ENCODE assay signal across 11 cellular contexts in the genomic region with DNA sequence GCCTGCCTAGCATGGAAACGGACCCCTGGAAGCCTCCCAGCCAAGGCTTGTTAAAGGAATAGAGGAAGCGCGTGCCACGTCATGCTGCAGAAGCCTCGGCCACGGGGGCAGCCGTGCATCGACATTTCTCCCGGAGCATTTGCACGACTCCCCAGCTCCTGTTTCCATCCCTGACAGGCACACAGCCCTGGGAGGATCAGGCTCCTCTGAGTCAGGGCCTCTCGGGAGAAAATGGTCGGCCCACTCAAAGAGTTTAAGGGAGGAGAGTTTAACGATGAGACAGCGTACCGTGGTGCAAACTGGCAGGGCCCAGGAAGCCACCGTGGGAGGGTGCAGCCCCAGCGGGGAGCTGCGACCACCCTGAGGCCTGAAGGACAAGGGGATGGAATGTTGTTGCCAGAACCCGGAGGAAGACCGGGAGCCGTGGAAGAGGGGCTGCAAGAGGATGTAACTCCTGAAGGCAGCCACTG.
"Had no signal": no experiment of that assay in that cellular context is flagged by ENCODE, and none has a peak within 500 bp of the region (broad histone marks: within the 10 kb centered on the region; RNA-seq: fewer than 3 reads in every experiment).

No MANE protein-coding gene starts in this region.

- H3K27ac Mint-ChIP-seq: activated CD4-positive, alpha-beta T cell treated with anti-CD3 and anti-CD28 coated beads, Interleukin-2, amount 10 ng/mL, durations not matched to agents 24 days and 14 days; activated naive CD4-positive, alpha-beta T cell treated with anti-CD3 and anti-CD28 coated beads, Interleukin-2, amount 10 ng/mL, durations not matched to agents 7 days and 5 days; activated T-helper 2 cell treated with anti-CD3 and anti-CD28 coated beads, Interferon-gamma antibody, Interleukin-2, Interleukin-4, amounts not matched to agents 10 μg/mL and 5 μg/mL and 100 μg/mL, durations not matched to agents 14 hours and 24 hours and 36 hours; dendritic cell treated with granulocyte-macrophage colony-stimulating factor and Interleukin-4, amounts not matched to agents 40 ng/mL and 50 ng/mL, for 4 days; natural killer cell; stimulated activated naive B cell treated with anti-CD40 and anti-IgM and Interleukin-4, amounts not matched to agents 10 μg/mL and 1 μg/mL and 100 μg/mL, for 72 hours had no signal

- H3K36me3 ChIP-seq: ovary, tibial nerve had no signal

- ATAC-seq: mucosa of descending colon; natural killer cell; stimulated activated naive B cell treated with anti-CD40 and anti-IgM and Interleukin-4, amounts not matched to agents 10 μg/mL and 1 μg/mL and 100 μg/mL, for 72 hours had no signal

- DNase-seq: activated CD4-positive, alpha-beta T cell treated with anti-CD3 and anti-CD28 coated beads, Interleukin-2, amount 10 ng/mL, durations not matched to agents 24 days and 14 days; activated naive CD4-positive, alpha-beta T cell treated with anti-CD3 and anti-CD28 coated beads, Interleukin-2, amount 10 ng/mL, durations not matched to agents 7 days and 5 days; activated T-cell treated with anti-CD3 and anti-CD28 coated beads for 4 hours; mucosa of descending colon; natural killer cell; ovary; stimulated activated naive B cell treated with anti-CD40 and anti-IgM and Interleukin-4, amounts not matched to agents 10 μg/mL and 1 μg/mL and 100 μg/mL, for 72 hours; T-helper 9 cell had no signal

- H3K4me1 Mint-ChIP-seq: activated CD4-positive, alpha-beta T cell treated with anti-CD3 and anti-CD28 coated beads, Interleukin-2, amount 10 ng/mL, durations not matched to agents 24 days and 14 days had no signal

- H3K36me3 Mint-ChIP-seq: activated naive CD4-positive, alpha-beta T cell treated with anti-CD3 and anti-CD28 coated beads, Interleukin-2, amount 10 ng/mL, durations not matched to agents 7 days and 5 days; natural killer cell had no signal

- H3K9me3 Mint-ChIP-seq: activated CD4-positive, alpha-beta T cell treated with anti-CD3 and anti-CD28 coated beads, Interleukin-2, amount 10 ng/mL, durations not matched to agents 24 days and 14 days; activated naive CD4-positive, alpha-beta T cell treated with anti-CD3 and anti-CD28 coated beads, Interleukin-2, amount 10 ng/mL, durations not matched to agents 7 days and 5 days; activated T-helper 2 cell treated with anti-CD3 and anti-CD28 coated beads, Interferon-gamma antibody, Interleukin-2, Interleukin-4, amounts not matched to agents 10 μg/mL and 5 μg/mL and 100 μg/mL, durations not matched to agents 14 hours and 24 hours and 36 hours; dendritic cell treated with granulocyte-macrophage colony-stimulating factor and Interleukin-4, amounts not matched to agents 40 ng/mL and 50 ng/mL, for 4 days; natural killer cell; stimulated activated naive B cell treated with anti-CD40 and anti-IgM and Interleukin-4, amounts not matched to agents 10 μg/mL and 1 μg/mL and 100 μg/mL, for 72 hours had no signal

- H3K4me3 Mint-ChIP-seq: activated CD4-positive, alpha-beta T cell treated with anti-CD3 and anti-CD28 coated beads, Interleukin-2, amount 10 ng/mL, durations not matched to agents 24 days and 14 days; activated naive CD4-positive, alpha-beta T cell treated with anti-CD3 and anti-CD28 coated beads, Interleukin-2, amount 10 ng/mL, durations not matched to agents 7 days and 5 days; dendritic cell treated with granulocyte-macrophage colony-stimulating factor and Interleukin-4, amounts not matched to agents 40 ng/mL and 50 ng/mL, for 4 days; natural killer cell; stimulated activated naive B cell treated with anti-CD40 and anti-IgM and Interleukin-4, amounts not matched to agents 10 μg/mL and 1 μg/mL and 100 μg/mL, for 72 hours had no signal

- H3K27me3 ChIP-seq: ovary had no signal

- H3K27ac ChIP-seq: ovary, tibial nerve had no signal

- H3K4me3 ChIP-seq: mucosa of descending colon, ovary, tibial nerve had no signal
